In genomic region chr11:73876424-73877300, GRCh38 we compare ENCODE assay signal across 1 cellular context.
TF ChIP-seq lines count a peak whose summit lies in the region.

Gene COA4 (minus strand): TSS chr11:73876846. CDS start chr11:73873378, 3,468 bp downstream.
Gene PAAF1 (plus strand): TSS chr11:73876999. CDS start chr11:73877022, 23 bp downstream.

TF ChIP-seq in HepG2, 621 proteins besides CTCF, POLR2A, EP300 and RAD21 (continued from another document and continues in another):
- peak; percentile 27; the same call in 1 of the 2 replicates for TF ChIP-seq ATF3 (CRISPR knock-in tag; IDR thresholded peaks at IDR 0.05)
- no peak for TF ChIP-seq ARNT (IDR thresholded peaks at IDR 0.05)
- no peak for TF ChIP-seq HMG20B (CRISPR knock-in tag; conservative IDR thresholded peaks at IDR 0.05)
- TF ChIP-seq ZNF256 (CRISPR knock-in tag; conservative IDR thresholded peaks at IDR 0.05): no peak
- TF ChIP-seq ZNF484 (CRISPR knock-in tag; IDR thresholded peaks at IDR 0.05; ENCODE audit: borderline replicate concordance, low read depth): no peak; the same call in 1 of the 2 replicates
- 0 out of 2 replicates have a peak, but pooled peaks have one; percentile 48 for TF ChIP-seq KLF13 (CRISPR knock-in tag; IDR thresholded peaks at IDR 0.05)
- no peak for TF ChIP-seq ZNF703 (CRISPR knock-in tag; IDR thresholded peaks at IDR 0.05; ENCODE audit: borderline replicate concordance)
- TF ChIP-seq ZNF616 (CRISPR knock-in tag; IDR thresholded peaks at IDR 0.05; ENCODE audit: low read depth): peak; percentile 89
- TF ChIP-seq HINFP (CRISPR knock-in tag; IDR thresholded peaks at IDR 0.05; ENCODE audit: low read depth): peak; percentile 83
- peak; percentile 89 for TF ChIP-seq ZNF407 (CRISPR knock-in tag; IDR thresholded peaks at IDR 0.05; ENCODE audit: not compliant biosample characterization)
- TF ChIP-seq U2AF2 (IDR thresholded peaks at IDR 0.05; ENCODE audit: low read depth, low read length): no peak
- TF ChIP-seq ZNF513 (CRISPR knock-in tag; conservative IDR thresholded peaks at IDR 0.05): no peak
- peak; percentile 58; the same call in 1 of the 2 replicates for TF ChIP-seq SNAI1 (CRISPR knock-in tag; IDR thresholded peaks at IDR 0.05; ENCODE audit: borderline replicate concordance)
- TF ChIP-seq ZNF17 (CRISPR knock-in tag; IDR thresholded peaks at IDR 0.05): 0 out of 2 replicates have a peak, but pooled peaks have one; percentile 37
- TF ChIP-seq MAFK (conservative IDR thresholded peaks at IDR 0.05 in 1 of 2, IDR thresholded peaks at IDR 0.05 in 1 of 2; ENCODE audit: low read length in 2 of 2): no peak
- TF ChIP-seq ZFP37 (CRISPR knock-in tag; IDR thresholded peaks at IDR 0.05; ENCODE audit: borderline replicate concordance): 0 out of 2 replicates have a peak, but pooled peaks have one; percentile 57
- TF ChIP-seq ARHGAP35 (CRISPR knock-in tag; IDR thresholded peaks at IDR 0.05; ENCODE audit: borderline replicate concordance): peak; percentile 41; the same call in 1 of the 2 replicates
- no peak for TF ChIP-seq PTBP1 (IDR thresholded peaks at IDR 0.05; ENCODE audit: low read depth, low read length, poor library complexity, severe bottlenecking)
- TF ChIP-seq MYNN (CRISPR knock-in tag; IDR thresholded peaks at IDR 0.05; ENCODE audit: low read depth): peak; percentile 87; the same call in 1 of the 2 replicates
- TF ChIP-seq LCORL (IDR thresholded peaks at IDR 0.05): no peak
- peak; percentile 62; the same call in 1 of the 2 replicates for TF ChIP-seq LCORL (CRISPR knock-in tag; IDR thresholded peaks at IDR 0.05)
- TF ChIP-seq MAZ (IDR thresholded peaks at IDR 0.05; ENCODE audit: borderline replicate concordance, low read depth, low read length): 0 out of 2 replicates have a peak, but pooled peaks have one; percentile 52
- peak; percentile 91 for TF ChIP-seq MAZ (CRISPR knock-in tag; IDR thresholded peaks at IDR 0.05; ENCODE audit: low read depth)
- no peak for TF ChIP-seq ZBED4 (CRISPR knock-in tag; IDR thresholded peaks at IDR 0.05; ENCODE audit: borderline replicate concordance)
- TF ChIP-seq TSC22D2 (CRISPR knock-in tag; IDR thresholded peaks at IDR 0.05; ENCODE audit: borderline replicate concordance): peak; percentile 2; the same call in 1 of the 2 replicates
- no peak for TF ChIP-seq FOXP1 (IDR thresholded peaks at IDR 0.05)
- TF ChIP-seq FOXP1 (CRISPR knock-in tag; IDR thresholded peaks at IDR 0.05): no peak
- TF ChIP-seq PATZ1 (CRISPR knock-in tag; IDR thresholded peaks at IDR 0.05): peak; percentile 42; the same call in 1 of the 2 replicates
- no peak for TF ChIP-seq ZNF264 (CRISPR knock-in tag; IDR thresholded peaks at IDR 0.05)
- no peak for TF ChIP-seq TEF (CRISPR knock-in tag; IDR thresholded peaks at IDR 0.05)
- no peak for TF ChIP-seq ZNF460 (CRISPR knock-in tag; IDR thresholded peaks at IDR 0.05; ENCODE audit: borderline replicate concordance)
- TF ChIP-seq FOXJ3 (CRISPR knock-in tag; IDR thresholded peaks at IDR 0.05; ENCODE audit: borderline replicate concordance): no peak
- no peak for TF ChIP-seq PCBP2 (optimal IDR thresholded peaks at IDR 0.05; ENCODE audit: low read depth, low read length, poor library complexity, severe bottlenecking)
- TF ChIP-seq PBX2 (CRISPR knock-in tag; IDR thresholded peaks at IDR 0.05): no peak
- TF ChIP-seq CREB1 (IDR thresholded peaks at IDR 0.05): peak; percentile 74
- peak; percentile 79 for TF ChIP-seq CREB1 (CRISPR knock-in tag; IDR thresholded peaks at IDR 0.05)
- TF ChIP-seq MXD4 (CRISPR knock-in tag; IDR thresholded peaks at IDR 0.05): peak; percentile 88
- TF ChIP-seq SIN3B (IDR thresholded peaks at IDR 0.05; ENCODE audit: low read length): no peak
- TF ChIP-seq DMAP1 (CRISPR knock-in tag; IDR thresholded peaks at IDR 0.05): peak; percentile 100
- TF ChIP-seq RAD51 (IDR thresholded peaks at IDR 0.05; ENCODE audit: borderline replicate concordance): no peak
- TF ChIP-seq ZNF556 (CRISPR knock-in tag; IDR thresholded peaks at IDR 0.05; ENCODE audit: borderline replicate concordance): peak; percentile 88; the same call in 1 of the 2 replicates
- peak; percentile 72 for TF ChIP-seq U2AF1 (optimal IDR thresholded peaks at IDR 0.05; ENCODE audit: low read depth, low read length)
- peak; percentile 57 for TF ChIP-seq GFI1 (CRISPR knock-in tag; IDR thresholded peaks at IDR 0.05; ENCODE audit: borderline replicate concordance)
- TF ChIP-seq SAP130 (CRISPR knock-in tag; IDR thresholded peaks at IDR 0.05; ENCODE audit: low read depth): peak; percentile 98
